39 cellular contexts compared by ENCODE assay signal in the genomic region with DNA sequence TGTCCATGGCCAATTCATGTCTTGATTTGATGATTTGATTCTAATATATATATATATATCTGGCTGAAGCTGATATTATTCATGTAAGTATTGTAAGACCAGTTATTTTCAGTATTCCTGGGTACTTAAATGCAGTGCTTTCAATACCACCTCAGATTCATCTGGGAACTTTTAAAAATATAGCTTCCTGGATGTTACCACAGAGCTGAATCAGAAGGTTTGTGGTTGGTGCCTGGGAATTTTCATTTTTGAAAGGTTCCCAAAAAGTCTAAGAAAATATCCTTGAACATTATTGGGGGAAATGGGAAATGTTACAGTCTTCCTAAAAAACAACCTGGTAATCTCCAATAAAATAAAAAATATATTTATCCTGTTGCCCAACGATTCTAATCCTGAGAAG. TPM values are rescaled to one million over a fixed set of nuclear protein-coding genes. Genes with fewer than 3 reads are reported as not detected.
A peak's percentile ranks its signal among the peaks of the same experiment; 100 is the strongest.
DNase-seq lines count a peak whose midpoint lies in the region; ATAC-seq, FAIRE-seq and TF ChIP-seq lines count a peak whose summit lies in the region.
"Had no signal": no experiment of that assay in that cellular context is flagged by ENCODE, and none has a peak within 500 bp of the region (broad histone marks: within the 10 kb centered on the region; RNA-seq: fewer than 3 reads in every experiment).

No MANE protein-coding gene starts in this region.

- intact Hi-C loops in CD4-positive, alpha-beta T cell (cut with DNase I, micrococcal nuclease) = no loop called here

- TF ChIP-seq POLR2A in H1 (IDR thresholded peaks at IDR 0.05; ENCODE audit: control extremely low read depth in 1 of 2, low read depth in 2 of 2, low read length in 2 of 2) = no peak

- H2AFZ ChIP-seq in H1 (ENCODE audit: low read length) = no peak overlapping the region
- H2AFZ ChIP-seq: neural progenitor cell had no signal

- H3K27ac ChIP-seq in HUES6 (ENCODE audit: low read depth, low read length) (peak overlapping the region; percentile 80; the same call in 1 of the 2 replicates), H1 (ENCODE audit: low read depth, low read length) (no peak overlapping the region)
- no peak overlapping the region for H3K27ac ChIP-seq in CD4-positive, alpha-beta T cell (ENCODE audit: low read depth, low read length)
- H3K27ac ChIP-seq: BLaER1 treated with 17β-estradiol and CSF1 and Interleukin-3, amounts not matched to agents 10 nM and 100 nM; gastroesophageal sphincter; KMS-11; neural progenitor cell; right atrium auricular region; SK-N-MC; thoracic aorta; uterus had no signal

- TF ChIP-seq EP300 in H1 (IDR thresholded peaks at IDR 0.05; ENCODE audit: borderline replicate concordance in 1 of 2, low read depth in 2 of 2, low read length in 2 of 2) = no peak

- no peak overlapping the region for H2BK15ac ChIP-seq in H1 (ENCODE audit: low read length)

- H3K4me2 ChIP-seq in H1 (ENCODE audit: insufficient read depth in 1 of 2, low read depth in 2 of 2, low read length in 2 of 2) = no peak overlapping the region; a peak in 2 of 4 replicates
- H3K4me2 ChIP-seq: KMS-11, neural progenitor cell had no signal

- H4K20me1 ChIP-seq in H1 (replicated peaks in 1 of 2; ENCODE audit: control insufficient read depth in 1 of 2, insufficient read depth in 2 of 2, low read length in 2 of 2) = no peaks in the 10 kb centered on the region
- H4K20me1 ChIP-seq: BLaER1 treated with 17β-estradiol and CSF1 and Interleukin-3, amounts not matched to agents 10 nM and 100 nM had no signal

- H3K79me2 ChIP-seq in H1 (ENCODE audit: control insufficient read depth in 1 of 2, insufficient read depth in 2 of 2, low read length in 2 of 2) = no peaks in the 10 kb centered on the region

- no peak overlapping the region for H4K8ac ChIP-seq in H1 (ENCODE audit: extremely low read depth, insufficient read depth, low read length)

- H3K27ac Mint-ChIP-seq in CD4-positive, alpha-beta T cell = no peak overlapping the region
- H3K27ac Mint-ChIP-seq in progenitor cell of endocrine pancreas = no peak overlapping the region
- H3K27ac Mint-ChIP-seq: activated CD8-positive, alpha-beta memory T cell treated with anti-CD3 and anti-CD28 coated beads, Interleukin-2, amount 10 ng/mL, durations not matched to agents 7 days and 5 days; activated naive CD8-positive, alpha-beta T cell treated with anti-CD3 and anti-CD28 coated beads, Interleukin-2, amount 10 ng/mL, durations not matched to agents 7 days and 5 days; dendritic cell treated with granulocyte-macrophage colony-stimulating factor and Interleukin-4, amounts not matched to agents 40 ng/mL and 50 ng/mL, for 4 days; neural progenitor cell; stimulated activated naive CD8-positive, alpha-beta T cell treated with anti-CD3 and anti-CD28 coated beads, Interleukin-15, Interleukin-2, amounts not matched to agents 100 ng/mL and 50 ng/mL, for 24 hours; T-helper 1 cell treated with Interleukin-12 subunit alpha and Interleukin-12 subunit beta and Interleukin-4 antibody, amounts not matched to agents 30 μg/mL and 1 μg/mL, for 36 hours had no signal

- H4K5ac ChIP-seq in H1 (ENCODE audit: insufficient read length, low read depth, low read length) = peak overlapping the region; percentile 86

- no peaks in the 10 kb centered on the region; the same call in 1 of the 2 replicates for H3K23me2 ChIP-seq in H1 (ENCODE audit: low read depth, low read length)

- no peak overlapping the region for H2BK120ac ChIP-seq in H1 (replicated peaks; ENCODE audit: low read depth, low read length)

- no peak overlapping the region for H4K91ac ChIP-seq in H1 (replicated peaks; ENCODE audit: insufficient read length, low read length)

- ATAC-seq in CD4-positive, alpha-beta T cell (ENCODE audit: poor library complexity) = no peak
- ATAC-seq in GM19328 (IDR thresholded peaks at IDR 0.05; ENCODE audit: unreplicated experiment) = no peak
- ATAC-seq: activated CD4-positive, CD25-positive, alpha-beta regulatory T cell treated with anti-CD3 and anti-CD28 coated beads, Interleukin-2, amount 50 U/mL, for 24 hours; activated CD8-positive, alpha-beta memory T cell treated with anti-CD3 and anti-CD28 coated beads, Interleukin-2, amount 10 ng/mL, durations not matched to agents 7 days and 5 days; activated T-cell treated with anti-CD3 and anti-CD28 coated beads, Interleukin-2, amount 50 U/mL, for 4 hours; esophagus mucosa; gastroesophageal sphincter had no signal

- H3K4me1 ChIP-seq in HUES6 (ENCODE audit: control insufficient read depth, insufficient read depth, low read length) (peaks cover 7% of the 10 kb centered on the region), H1 (replicated peaks in 1 of 4; ENCODE audit: control insufficient read depth in 3 of 4, insufficient read depth in 4 of 4, low read length in 3 of 4) (no peaks in the 10 kb centered on the region; a peak in 1 of 7 replicates)
- H3K4me1 ChIP-seq: Caco-2, gastroesophageal sphincter, neural progenitor cell, right atrium auricular region, uterus had no signal

- no peak for TF ChIP-seq RAD21 in H1 (IDR thresholded peaks at IDR 0.05 in 1 of 2, conservative IDR thresholded peaks at IDR 0.05 in 1 of 2; ENCODE audit: low read depth in 2 of 2, low read length in 2 of 2)

- H3K18ac ChIP-seq in H1 (ENCODE audit: extremely low read depth, low read length) = no peak overlapping the region; the same call in 1 of the 2 replicates

- POLR2A ChIA-PET in BJ (lab: Charles Lee) (interaction anchor here (0.7 kb wide), 1 partner anchor 381 kb away, joined by 4 read pairs; no protein-coding TSS in a partner anchor), H1 (lab: Charles Lee; ENCODE audit: partially characterized antibody) (interaction anchor here (0.8 to 2.2 kb wide), 5 partner anchors 10 to 144 kb away, joined by 3 to 11 read pairs (median 3); a partner anchor contains a TSS)
- POLR2A ChIA-PET in CD4-positive, alpha-beta T cell (lab: Charles Lee) = no interaction called here

- H3K23ac ChIP-seq in H1 (ENCODE audit: insufficient read length) = no peak overlapping the region

- H3K4me3 ChIP-seq in BJ (ENCODE audit: low read depth, low read length) (no peak overlapping the region), HUES6 (ENCODE audit: low read depth, low read length) (no peak overlapping the region; the same call in 1 of the 2 replicates), H1 (ENCODE audit: extremely low read depth in 1 of 4, insufficient read depth in 2 of 4, low read depth in 3 of 4, low read length in 4 of 4) (peak overlapping the region in 1 of 4 experiments; percentile 34; a peak in 2 of 8 replicates)
- H3K4me3 ChIP-seq: BLaER1 treated with 17β-estradiol and CSF1 and Interleukin-3, amounts not matched to agents 10 nM and 100 nM; gastroesophageal sphincter; neural progenitor cell; right atrium auricular region; SK-N-MC; thoracic aorta; uterus had no signal

- H3K14ac ChIP-seq in H1 (ENCODE audit: insufficient read length) = no peak overlapping the region

- DNase-seq in BJ (ENCODE audit: low read depth) (peak; percentile 23), H1 (ENCODE audit: low read depth in 1 of 2, low spot score in 2 of 2) (no peak), myocyte (ENCODE audit: low read depth) (peak; percentile 19), NCI-H146 (lab: John Stamatoyannopoulos, UW) (no peak), progenitor cell of endocrine pancreas (ENCODE audit: low spot score, unreplicated experiment) (no peak)
- no peak for DNase-seq in CD4-positive, alpha-beta T cell
- DNase-seq: ACHN; activated CD4-positive, alpha-beta T cell treated with anti-CD3 and anti-CD28 coated beads, Interleukin-2, amount 50 U/mL, for 4 hours; activated CD8-positive, alpha-beta memory T cell treated with anti-CD3 and anti-CD28 coated beads, Interleukin-2, amount 10 ng/mL, durations not matched to agents 7 days and 5 days; activated gamma-delta T cell treated with Interleukin-2 at 50 U/mL for 16 hours; activated naive CD8-positive, alpha-beta T cell treated with anti-CD3 and anti-CD28 coated beads, Interleukin-2, amount 10 ng/mL, durations not matched to agents 7 days and 5 days; activated T-cell treated with anti-CD3 and anti-CD28 coated beads, Interleukin-2, amount 50 U/mL, for 4 hours; Caco-2; DMS53; endodermal cell; GDM1; GOT3; hippocampal formation; mesendoderm; NCI-H2029 treated with DMSO at 0.1 percent for 48 hours; NCI-H526 treated with DMSO at 0.1 percent for 48 hours; NK-92 treated with Interleukin-12 subunit alpha and Interleukin-12 subunit beta, amount 100 ng/mL, for 24 hours; stimulated activated CD4-positive, alpha-beta T cell treated with anti-CD3 and anti-CD28 coated beads, Interleukin-2, amount 100 ng/mL, for 24 hours; uterus had no signal

- H3K9me3 ChIP-seq in HUES6 (ENCODE audit: control insufficient read depth, insufficient read depth, low read depth, low read length) (no peaks in the 10 kb centered on the region), H1 (ENCODE audit: insufficient read depth in 2 of 2, low read depth in 1 of 2, low read length in 1 of 2) (no peaks in the 10 kb centered on the region)
- H3K9me3 ChIP-seq in CD4-positive, alpha-beta T cell (ENCODE audit: control insufficient read depth, low read length) = no peaks in the 10 kb centered on the region
- H3K9me3 ChIP-seq: BLaER1 treated with 17β-estradiol and CSF1 and Interleukin-3, amounts not matched to agents 10 nM and 100 nM; Caco-2; gastroesophageal sphincter; right atrium auricular region; thoracic aorta; uterus had no signal

- no peak overlapping the region for H3K9ac ChIP-seq in HUES6 (ENCODE audit: low read length)
- no peak overlapping the region for H3K9ac ChIP-seq in H1 (replicated peaks in 1 of 4; ENCODE audit: extremely low read depth in 1 of 4, low read depth in 3 of 4, low read length in 3 of 4)
- H3K9ac ChIP-seq: BLaER1 treated with 17β-estradiol and CSF1 and Interleukin-3, amounts not matched to agents 10 nM and 100 nM; KMS-11; neural progenitor cell had no signal

- no peak for FAIRE-seq in H1 (lab: Jason Lieb, UNC)
- FAIRE-seq: TTC549 had no signal

- H3K4ac ChIP-seq in H1 (replicated peaks; ENCODE audit: insufficient read length, low read depth, low read length) = no peak overlapping the region

- H3K79me1 ChIP-seq in H1 (ENCODE audit: low read depth, low read length) = no peaks in the 10 kb centered on the region

- H3K4me1 Mint-ChIP-seq in CD4-positive, alpha-beta T cell (ENCODE audit: low read depth) = peaks cover 19% of the 10 kb centered on the region
- H3K4me1 Mint-ChIP-seq in progenitor cell of endocrine pancreas (ENCODE audit: low read depth) = no peaks in the 10 kb centered on the region
- H3K4me1 Mint-ChIP-seq: endodermal cell, neural progenitor cell had no signal

- WGBS in H1 (ENCODE audit: extremely low coverage in 1 of 2, insufficient coverage in 1 of 2, insufficient read length in 1 of 2, insufficient replicate concordance in 2 of 2, low coverage in 1 of 2, low lambda C conversion rate in 2 of 2, missing lambda C conversion rate in 1 of 2), 2 experiments = 80% methylated on average over 1 of the region's 1 CpG; no CpG with 5 or more reads in 1 of the 2 experiments

- CTCF ChIA-PET in BJ (lab: Yijun Ruan, JAX) (interaction anchor here (1.0 kb wide), 1 partner anchor 32 kb away, joined by 3 read pairs; no protein-coding TSS in a partner anchor), H1 (lab: Charles Lee; ENCODE audit: partially characterized antibody) (no interaction called here)
- CTCF ChIA-PET in CD4-positive, alpha-beta T cell (lab: Charles Lee) = no interaction called here

- H3K56ac ChIP-seq in H1 (replicated peaks; ENCODE audit: insufficient read length, low read depth, low read length) = no peak overlapping the region

- H3K27me3 ChIP-seq in BJ (ENCODE audit: control insufficient read depth, insufficient read depth, low read length) (no peaks in the 10 kb centered on the region), HUES6 (ENCODE audit: control insufficient read depth, insufficient read depth, low read length) (no peaks in the 10 kb centered on the region), H1 (replicated peaks in 1 of 4; ENCODE audit: control insufficient read depth in 3 of 4, extremely low read depth in 1 of 4, insufficient read depth in 3 of 4, low read length in 3 of 4) (no peaks in the 10 kb centered on the region)
- no peaks in the 10 kb centered on the region for H3K27me3 ChIP-seq in CD4-positive, alpha-beta T cell (ENCODE audit: control insufficient read depth, insufficient read depth, low read length)
- H3K27me3 ChIP-seq: BLaER1 treated with 17β-estradiol and CSF1 and Interleukin-3, amounts not matched to agents 10 nM and 100 nM; gastroesophageal sphincter; neural progenitor cell; right atrium auricular region; uterus had no signal

- no peaks in the 10 kb centered on the region for H3K9me3 Mint-ChIP-seq in CD4-positive, alpha-beta T cell
- H3K9me3 Mint-ChIP-seq in progenitor cell of endocrine pancreas (ENCODE audit: low read depth) = no peaks in the 10 kb centered on the region
- H3K9me3 Mint-ChIP-seq: activated naive CD8-positive, alpha-beta T cell treated with anti-CD3 and anti-CD28 coated beads, Interleukin-2, amount 10 ng/mL, durations not matched to agents 7 days and 5 days; activated T-cell treated with anti-CD3 and anti-CD28 coated beads, Interleukin-2, amount 50 U/mL, for 4 hours; dendritic cell treated with granulocyte-macrophage colony-stimulating factor and Interleukin-4, amounts not matched to agents 40 ng/mL and 50 ng/mL, for 4 days; endodermal cell; neural progenitor cell; stimulated activated naive CD8-positive, alpha-beta T cell treated with anti-CD3 and anti-CD28 coated beads, Interleukin-15, Interleukin-2, amounts not matched to agents 100 ng/mL and 50 ng/mL, for 24 hours; T-helper 1 cell treated with Interleukin-12 subunit alpha and Interleukin-12 subunit beta and Interleukin-4 antibody, amounts not matched to agents 30 μg/mL and 1 μg/mL, for 36 hours had no signal

- no peak overlapping the region for H2BK20ac ChIP-seq in H1 (ENCODE audit: low read length)

- no peak for TF ChIP-seq CTCF in BJ (IDR thresholded peaks at IDR 0.05; ENCODE audit: insufficient read depth, low read depth, low read length)
- no peak for TF ChIP-seq CTCF in H1 (IDR thresholded peaks at IDR 0.05; ENCODE audit: control extremely low read depth in 1 of 3, insufficient read depth in 1 of 3, low read depth in 1 of 3, low read length in 3 of 3)
- no peak for TF ChIP-seq CTCF in CD4-positive, alpha-beta T cell (IDR thresholded peaks at IDR 0.05)
- TF ChIP-seq CTCF in progenitor cell of endocrine pancreas (IDR thresholded peaks at IDR 0.05; ENCODE audit: unreplicated experiment) = no peak

- H2BK12ac ChIP-seq in H1 (ENCODE audit: low read depth, low read length) = no peak overlapping the region

- H3K36me3 ChIP-seq in BJ (ENCODE audit: control insufficient read depth, insufficient read depth, low read length) (peaks cover 2% of the 10 kb centered on the region), HUES6 (ENCODE audit: control insufficient read depth, insufficient read depth, low read length) (peaks cover 21% of the 10 kb centered on the region), H1 (ENCODE audit: control insufficient read depth in 2 of 4, insufficient read depth in 4 of 4, low read length in 3 of 4) (peaks cover 0 to 19% (median 3%) of the 10 kb centered on the region in 4 experiments; a peak in 4 of 8 replicates)
- H3K36me3 ChIP-seq: neural progenitor cell, uterus had no signal

- no peak overlapping the region for H2AK5ac ChIP-seq in H1 (ENCODE audit: low read depth, low read length)

- H2BK5ac ChIP-seq in H1 (ENCODE audit: low read depth, low read length) = no peak overlapping the region

- H3K36me3 Mint-ChIP-seq in CD4-positive, alpha-beta T cell (ENCODE audit: low read depth) = peaks cover 41% of the 10 kb centered on the region
- peaks cover 14% of the 10 kb centered on the region for H3K36me3 Mint-ChIP-seq in progenitor cell of endocrine pancreas (ENCODE audit: insufficient read depth)

- no peaks in the 10 kb centered on the region for H3K27me3 Mint-ChIP-seq in CD4-positive, alpha-beta T cell
- no peaks in the 10 kb centered on the region for H3K27me3 Mint-ChIP-seq in progenitor cell of endocrine pancreas
- H3K27me3 Mint-ChIP-seq: activated CD8-positive, alpha-beta memory T cell treated with anti-CD3 and anti-CD28 coated beads, Interleukin-2, amount 10 ng/mL, durations not matched to agents 7 days and 5 days; activated naive CD8-positive, alpha-beta T cell treated with anti-CD3 and anti-CD28 coated beads, Interleukin-2, amount 10 ng/mL, durations not matched to agents 7 days and 5 days; dendritic cell treated with granulocyte-macrophage colony-stimulating factor and Interleukin-4, amounts not matched to agents 40 ng/mL and 50 ng/mL, for 4 days; stimulated activated naive CD8-positive, alpha-beta T cell treated with anti-CD3 and anti-CD28 coated beads, Interleukin-15, Interleukin-2, amounts not matched to agents 100 ng/mL and 50 ng/mL, for 24 hours had no signal

- H3K4me3 Mint-ChIP-seq in CD4-positive, alpha-beta T cell = no peak overlapping the region
- H3K4me3 Mint-ChIP-seq in progenitor cell of endocrine pancreas (ENCODE audit: low read depth) = no peak overlapping the region
- H3K4me3 Mint-ChIP-seq: activated CD8-positive, alpha-beta memory T cell treated with anti-CD3 and anti-CD28 coated beads, Interleukin-2, amount 10 ng/mL, durations not matched to agents 7 days and 5 days; activated naive CD8-positive, alpha-beta T cell treated with anti-CD3 and anti-CD28 coated beads, Interleukin-2, amount 10 ng/mL, durations not matched to agents 7 days and 5 days; activated T-cell treated with anti-CD3 and anti-CD28 coated beads, Interleukin-2, amount 50 U/mL, for 4 hours; dendritic cell treated with granulocyte-macrophage colony-stimulating factor and Interleukin-4, amounts not matched to agents 40 ng/mL and 50 ng/mL, for 4 days; endodermal cell; neural progenitor cell; stimulated activated naive CD8-positive, alpha-beta T cell treated with anti-CD3 and anti-CD28 coated beads, Interleukin-15, Interleukin-2, amounts not matched to agents 100 ng/mL and 50 ng/mL, for 24 hours; T-helper 1 cell treated with Interleukin-12 subunit alpha and Interleukin-12 subunit beta and Interleukin-4 antibody, amounts not matched to agents 30 μg/mL and 1 μg/mL, for 36 hours had no signal

RNA-seq across cellular contexts. Expression of a gene that starts 10.7 kb away (rescaled TPM):
- polyA plus RNA-seq in BJ (2011; rRNA removed) = 11.7 and 18.6 TPM in 2 replicates
- 9.8 and 15.6 TPM in 2 replicates for polyA minus RNA-seq in BJ (2011; rRNA and poly(A)+ RNA removed)
- 32.3 and 36.3 TPM in 2 replicates for total RNA-seq in H1 (2021; fragmentation: NEBNext Ultra II Directional; extraction: Animal tissue kit (Norgen Biotek cat#: 25700))
- polyA plus RNA-seq in H1 (2011; rRNA removed) = 8.2 and 10.5 TPM in 2 replicates
- polyA plus RNA-seq in H1 (2011; cell fraction: cytosol; rRNA removed) = 16.0 TPM
- 5.3 TPM for polyA plus RNA-seq in H1 (2011; cell fraction: nucleus; rRNA removed)
- polyA plus RNA-seq in H1 (2012, experiment 1 of 2) = 24.3 to 38.3 TPM (median 26.4 TPM) in 4 replicates
- polyA plus RNA-seq in H1 (2012, experiment 2 of 2) = 9.8 TPM
- polyA plus RNA-seq in H1 (2013, experiment 1 of 2) = 21.7 TPM
- polyA plus RNA-seq in H1 (2013, experiment 2 of 2) = 21.6 TPM
- 15.8 and 24.4 TPM in 2 replicates for polyA minus RNA-seq in H1 (2011; rRNA and poly(A)+ RNA removed)
- 15.9 TPM for polyA minus RNA-seq in H1 (2011; cell fraction: cytosol; rRNA and poly(A)+ RNA removed)
- polyA minus RNA-seq in H1 (2011; cell fraction: nucleus; rRNA and poly(A)+ RNA removed) = 15.4 TPM
- total RNA-seq in myocyte = 54.6 and 59.1 TPM in 2 replicates
- polyA plus RNA-seq in myocyte (2012) = 57.6 TPM
- total RNA-seq in CD4-positive, alpha-beta T cell = 10 to 100 TPM; 20.2 to 20.3 TPM
- total RNA-seq in progenitor cell of endocrine pancreas = 49.6 and 56.4 TPM in 2 replicates

Comparison
In these comparisons a context has a peak if more than half of its experiments do, and no peak if none do; other contexts are left out.
1. DNase-seq: peak in BJ (single experiment) and myocyte (single experiment); none in H1 (0 of 2), NCI-H146 (single experiment), CD4-positive, alpha-beta T cell (0 of 10) and progenitor cell of endocrine pancreas (single experiment).